In genomic region chr4:10403633-10404445, GRCh38 we compare ENCODE assay signal across 8 cellular contexts. TPM values are rescaled to one million over a fixed set of nuclear protein-coding genes. Genes with fewer than 3 reads are reported as not detected.
DNase-seq lines count a peak whose midpoint lies in the region; ATAC-seq and TF ChIP-seq lines count a peak whose summit lies in the region.

No MANE protein-coding gene starts in this region.

- peak overlapping the region in 1 of 7 donors; percentile 32 for H3K27ac Mint-ChIP-seq in CD4-positive, alpha-beta memory T cell
- H3K27ac Mint-ChIP-seq in activated naive CD8-positive, alpha-beta T cell treated with anti-CD3 and anti-CD28 coated beads for 36 hours = no peak overlapping the region

- peak; percentile 61 for TF ChIP-seq CTCF in PC-3 (conservative IDR thresholded peaks at IDR 0.05; ENCODE audit: low read depth, low read length)
- TF ChIP-seq CTCF in fibroblast of lung (conservative IDR thresholded peaks at IDR 0.05 in 1 of 2, IDR thresholded peaks at IDR 0.05 in 1 of 2; ENCODE audit: low read depth in 1 of 2, low read length in 2 of 2) = peak; percentile 42 to 45
- TF ChIP-seq CTCF in parathyroid adenoma (IDR thresholded peaks at IDR 0.05) = peak; percentile 42

- no peaks in the 10 kb centered on the region for H3K4me1 ChIP-seq in CD4-positive, alpha-beta memory T cell (ENCODE audit: insufficient read depth, low read length)
- H3K4me1 ChIP-seq in PC-3 (ENCODE audit: insufficient read depth, low read length) (no peaks in the 10 kb centered on the region), fibroblast of lung (ENCODE audit: control insufficient read depth, extremely low read depth, insufficient read depth, low read length) (no peaks in the 10 kb centered on the region), parathyroid adenoma (no peaks in the 10 kb centered on the region)

- H3K4me3 Mint-ChIP-seq in CD4-positive, alpha-beta memory T cell = no peak overlapping the region
- H3K4me3 Mint-ChIP-seq in activated naive CD8-positive, alpha-beta T cell treated with anti-CD3 and anti-CD28 coated beads for 36 hours = no peak overlapping the region

- no peak overlapping the region for H3K27ac ChIP-seq in CD4-positive, alpha-beta memory T cell (ENCODE audit: low read depth, low read length)
- H3K27ac ChIP-seq in PC-3 (ENCODE audit: low read length) (no peak overlapping the region), fibroblast of lung (ENCODE audit: insufficient read depth, low read length) (no peak overlapping the region), parathyroid adenoma (no peak overlapping the region)

- H3K9me2 ChIP-seq in PC-3 (replicated peaks; ENCODE audit: low read length) = no peaks in the 10 kb centered on the region

- H3K4me1 Mint-ChIP-seq in CD4-positive, alpha-beta memory T cell = no peaks in the 10 kb centered on the region
- no peaks in the 10 kb centered on the region for H3K4me1 Mint-ChIP-seq in activated naive CD8-positive, alpha-beta T cell treated with anti-CD3 and anti-CD28 coated beads for 36 hours

- no TSS peak for BruUV-seq in PC-3 (replicated peaks; lab: Mats Ljungman, UMichigan)

- no peaks in the 10 kb centered on the region for H3K27me3 ChIP-seq in CD4-positive, alpha-beta memory T cell (ENCODE audit: insufficient read depth, low read length)
- no peaks in the 10 kb centered on the region for H3K27me3 ChIP-seq in H7 (ENCODE audit: control insufficient read depth, insufficient read depth, low read length)
- no peaks in the 10 kb centered on the region for H3K27me3 ChIP-seq in PC-3 (ENCODE audit: low read length)
- H3K27me3 ChIP-seq in fibroblast of lung (ENCODE audit: control insufficient read depth, insufficient read depth, low read length) = no peaks in the 10 kb centered on the region
- no peaks in the 10 kb centered on the region for H3K27me3 ChIP-seq in parathyroid adenoma (ENCODE audit: control insufficient read depth, insufficient read depth, low read length)

- CTCF ChIA-PET in CD4-positive, alpha-beta memory T cell (lab: Charles Lee; ENCODE audit: partially characterized antibody) = interaction anchor here (0.7 to 1.8 kb wide), 4 partner anchors 232 to 244 kb away, joined by 3 to 6 read pairs (median 3); no protein-coding TSS in a partner anchor
- CTCF ChIA-PET in PC-3 (lab: Charles Lee) = no interaction called here

- H3K27me3 Mint-ChIP-seq in CD4-positive, alpha-beta memory T cell = no peaks in the 10 kb centered on the region
- no peaks in the 10 kb centered on the region for H3K27me3 Mint-ChIP-seq in activated naive CD8-positive, alpha-beta T cell treated with anti-CD3 and anti-CD28 coated beads for 36 hours

- ATAC-seq in PC-3 (peak; percentile 55), GM18520 (IDR thresholded peaks at IDR 0.05; ENCODE audit: unreplicated experiment) (no peak)

- H3K36me3 Mint-ChIP-seq in CD4-positive, alpha-beta memory T cell = no peaks in the 10 kb centered on the region
- H3K36me3 Mint-ChIP-seq in activated naive CD8-positive, alpha-beta T cell treated with anti-CD3 and anti-CD28 coated beads for 36 hours = no peaks in the 10 kb centered on the region

- no peaks in the 10 kb centered on the region for H3K36me3 ChIP-seq in CD4-positive, alpha-beta memory T cell (ENCODE audit: insufficient read depth, low read length)
- no peaks in the 10 kb centered on the region for H3K36me3 ChIP-seq in H7 (replicated peaks; ENCODE audit: control insufficient read depth, insufficient read depth, low read length)
- H3K36me3 ChIP-seq in PC-3 (ENCODE audit: low read depth, low read length) = no peaks in the 10 kb centered on the region
- no peaks in the 10 kb centered on the region for H3K36me3 ChIP-seq in fibroblast of lung (ENCODE audit: control insufficient read depth, insufficient read depth, low read length)
- no peaks in the 10 kb centered on the region for H3K36me3 ChIP-seq in parathyroid adenoma (ENCODE audit: control insufficient read depth, insufficient read depth, low read length)

- POLR2A ChIA-PET in CD4-positive, alpha-beta memory T cell (lab: Charles Lee; ENCODE audit: partially characterized antibody) = no interaction called here
- POLR2A ChIA-PET in PC-3 (lab: Charles Lee; ENCODE audit: unreplicated experiment) = no interaction called here

- H3K9ac ChIP-seq in PC-3 (ENCODE audit: low read length) (no peak overlapping the region), fibroblast of lung (ENCODE audit: insufficient read depth, low read length) (no peak overlapping the region), parathyroid adenoma (no peak overlapping the region)

- H4K20me1 ChIP-seq in PC-3 (ENCODE audit: low read length) (no peaks in the 10 kb centered on the region), fibroblast of lung (ENCODE audit: control insufficient read depth, extremely low read depth, insufficient read depth, low read length) (no peaks in the 10 kb centered on the region)

- H2AFZ ChIP-seq in PC-3 (ENCODE audit: low read length) (no peak overlapping the region), fibroblast of lung (ENCODE audit: low read length) (no peak overlapping the region), parathyroid adenoma (no peak overlapping the region)

- H3K9me3 ChIP-seq in CD4-positive, alpha-beta memory T cell (ENCODE audit: control insufficient read depth in 1 of 2, low read length in 2 of 2) = no peaks in the 10 kb centered on the region
- H3K9me3 ChIP-seq in PC-3 (ENCODE audit: low read length) = no peaks in the 10 kb centered on the region
- H3K9me3 ChIP-seq in fibroblast of lung (ENCODE audit: control insufficient read depth, insufficient read depth, low read depth, low read length) = no peaks in the 10 kb centered on the region
- no peaks in the 10 kb centered on the region for H3K9me3 ChIP-seq in parathyroid adenoma (ENCODE audit: control insufficient read depth, low read length)

- H3K79me2 ChIP-seq in PC-3 (ENCODE audit: low read length) = no peaks in the 10 kb centered on the region
- H3K79me2 ChIP-seq in fibroblast of lung (ENCODE audit: control insufficient read depth, insufficient read depth, low read length) = no peaks in the 10 kb centered on the region
- H3K79me2 ChIP-seq in parathyroid adenoma = no peaks in the 10 kb centered on the region

- H3K9me3 Mint-ChIP-seq in CD4-positive, alpha-beta memory T cell = no peaks in the 10 kb centered on the region
- H3K9me3 Mint-ChIP-seq in activated naive CD8-positive, alpha-beta T cell treated with anti-CD3 and anti-CD28 coated beads for 36 hours = no peaks in the 10 kb centered on the region

- intact Hi-C loops in CD4-positive, alpha-beta memory T cell (cut with micrococcal nuclease) = loop anchor here (1.0 to 10.0 kb wide), 4 partner anchors 247 to 699 kb away; no protein-coding TSS in a partner anchor
- intact Hi-C loops in PC-3 (cut with micrococcal nuclease) = loop anchor here (10.0 kb wide), 2 partner anchors 249 to 639 kb away; no protein-coding TSS in a partner anchor

- peak in 3 of 5 donors; percentile 9 to 23 (median 21) for DNase-seq in CD4-positive, alpha-beta memory T cell
- DNase-seq in H7 = peak; percentile 40
- peak; percentile 48 for DNase-seq in PC-3
- peak; percentile 15 to 48 for DNase-seq in fibroblast of lung (ENCODE audit: low read depth in 2 of 2)
- DNase-seq in D341Med (ENCODE audit: low spot score) = no peak
- DNase-seq in activated naive CD8-positive, alpha-beta T cell treated with anti-CD3 and anti-CD28 coated beads for 36 hours = no peak

- no peaks in the 10 kb centered on the region for H3F3A ChIP-seq in PC-3 (ENCODE audit: low read length, unreplicated experiment)

- no peak overlapping the region for H3K4me3 ChIP-seq in CD4-positive, alpha-beta memory T cell (ENCODE audit: low read length in 2 of 2)
- no peak overlapping the region for H3K4me3 ChIP-seq in H7 (ENCODE audit: insufficient read depth, low read depth, low read length)
- no peak overlapping the region for H3K4me3 ChIP-seq in PC-3 (ENCODE audit: low read length)
- no peak overlapping the region for H3K4me3 ChIP-seq in fibroblast of lung (replicated peaks in 1 of 4; ENCODE audit: control extremely low read depth in 1 of 4, insufficient read depth in 1 of 4, low read depth in 3 of 4, low read length in 4 of 4)
- no peak overlapping the region for H3K4me3 ChIP-seq in parathyroid adenoma (ENCODE audit: low read depth, low read length)

- H3K4me2 ChIP-seq in PC-3 (ENCODE audit: low read length) (no peak overlapping the region), fibroblast of lung (ENCODE audit: extremely low read depth, insufficient read depth, low read length) (no peak overlapping the region), parathyroid adenoma (ENCODE audit: low read length) (no peak overlapping the region)

RNA-seq across cellular contexts. Expression of gene ZNF518B, which starts 53.4 kb away (rescaled TPM):
- total RNA-seq in CD4-positive, alpha-beta memory T cell = 10 to 100 TPM; 48.2 to 48.6 TPM
- 10 to 100 TPM in 1 of 2 donors, 1 to 10 TPM in 1; 7.0 to 10.3 TPM for polyA plus RNA-seq in CD4-positive, alpha-beta memory T cell
- 39.2 and 39.4 TPM in 2 replicates for total RNA-seq in H7 (2014; rRNA removed; shearing (Covaris generic))
- 15.6 and 16.2 TPM in 2 replicates for total RNA-seq in PC-3 (2014; rRNA removed)
- total RNA-seq in fibroblast of lung = 20.0 and 28.5 TPM in 2 replicates
- polyA plus RNA-seq in fibroblast of lung = 12.4 and 13.8 TPM in 2 replicates
- 7.0 and 8.8 TPM in 2 replicates for polyA plus RNA-seq in fibroblast of lung (2012)
- polyA minus RNA-seq in fibroblast of lung (ENCODE audit: low replicate concordance) = 5.6 and 5.7 TPM in 2 replicates
- total RNA-seq in activated naive CD8-positive, alpha-beta T cell treated with anti-CD3 and anti-CD28 coated beads for 36 hours = 10 to 100 TPM; 14.1 to 18.0 TPM

Comparison
In these comparisons a context has a peak if more than half of its experiments do, and no peak if none do; other contexts are left out.
1. DNase-seq: peak in CD4-positive, alpha-beta memory T cell (3 of 5), H7 (single experiment), PC-3 (single experiment) and fibroblast of lung (2 of 2); none in D341Med (single experiment) and activated naive CD8-positive, alpha-beta T cell treated with anti-CD3 and anti-CD28 coated beads for 36 hours (single experiment).
2. Peak in every context shown above with its lines, with median percentiles within 50 percentile points of each other: CTCF ChIP-seq.